In the genomic region with DNA sequence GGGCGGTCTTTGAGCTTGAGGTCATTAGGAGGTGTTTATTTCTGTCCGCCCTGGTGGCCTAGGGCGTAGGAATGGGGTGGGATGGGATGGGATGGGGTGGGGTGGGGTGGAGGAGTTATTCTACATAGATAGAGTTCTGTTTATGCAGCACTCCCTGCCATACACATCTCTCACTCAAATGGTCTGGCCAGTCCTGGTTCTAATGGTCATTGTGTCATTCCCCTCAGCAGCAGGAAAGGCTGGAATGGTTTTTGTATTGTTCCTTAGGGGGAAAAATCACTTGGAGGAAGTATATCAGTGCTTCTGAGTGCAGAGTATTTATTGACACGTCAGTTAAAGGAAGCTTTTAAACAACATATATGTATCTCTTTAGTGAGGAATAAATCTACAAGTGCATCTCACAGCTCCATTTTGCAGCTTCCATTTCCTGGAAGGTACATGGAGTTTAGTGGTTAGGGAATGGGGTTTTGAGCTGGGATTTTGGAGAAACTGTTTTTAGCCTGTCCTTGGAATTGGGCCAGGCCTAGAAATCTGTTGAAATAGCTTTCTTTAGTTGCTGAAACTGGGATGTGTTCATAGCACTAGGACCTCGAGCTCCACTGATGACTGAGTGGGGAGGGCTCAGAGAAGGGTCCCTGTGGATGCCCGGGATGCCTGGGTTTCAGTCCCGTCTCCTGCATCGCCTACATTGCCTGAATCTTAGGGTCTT, we compare ENCODE assay signal across 8 cellular contexts. TPM values are rescaled to one million over a fixed set of nuclear protein-coding genes. Genes with fewer than 3 reads are reported as not detected.
DNase-seq lines count a peak whose midpoint lies in the region; ATAC-seq and TF ChIP-seq lines count a peak whose summit lies in the region.

No MANE protein-coding gene starts in this region.

- H3K27ac Mint-ChIP-seq in activated naive CD8-positive, alpha-beta T cell = peak overlapping the region; percentile 100

- no peaks in the 10 kb centered on the region for H3K36me3 Mint-ChIP-seq in activated naive CD8-positive, alpha-beta T cell

- no peaks in the 10 kb centered on the region for H3K9me3 Mint-ChIP-seq in activated naive CD8-positive, alpha-beta T cell (ENCODE audit: low read depth)

- no peak for TF ChIP-seq CTCF in left ventricle myocardium inferior (IDR thresholded peaks at IDR 0.05; ENCODE audit: borderline replicate concordance)

- peaks cover 100% of the 10 kb centered on the region for H3K4me1 ChIP-seq in left ventricle myocardium inferior

- H3K4me3 ChIP-seq in left ventricle myocardium inferior = peak overlapping the region; percentile 99
- no peak overlapping the region for H3K4me3 ChIP-seq in skin epidermis

- intact Hi-C loops in left ventricle myocardium inferior (cut with micrococcal nuclease) = no loop called here

- H3K4me1 Mint-ChIP-seq in activated naive CD8-positive, alpha-beta T cell (ENCODE audit: low read depth) = peaks cover 98% of the 10 kb centered on the region

- DNase-seq in HCEC 1CT = peak; percentile 44
- DNase-seq in left ventricle myocardium inferior = no peak
- DNase-seq in OCI-M2 (lab: John Stamatoyannopoulos, UW; ENCODE audit: unreplicated experiment) = no peak

- H3K9me3 ChIP-seq in left ventricle myocardium inferior (replicated peaks) = no peaks in the 10 kb centered on the region

- no peak for ATAC-seq in HG03565 (IDR thresholded peaks at IDR 0.05; ENCODE audit: unreplicated experiment)
- ATAC-seq in GM19035 (IDR thresholded peaks at IDR 0.05; ENCODE audit: unreplicated experiment) = no peak
- ATAC-seq in HG02623 (IDR thresholded peaks at IDR 0.05; ENCODE audit: unreplicated experiment) = no peak

- H3K27me3 Mint-ChIP-seq in activated naive CD8-positive, alpha-beta T cell = no peaks in the 10 kb centered on the region

- H3K27me3 ChIP-seq in left ventricle myocardium inferior (ENCODE audit: low read depth) = no peaks in the 10 kb centered on the region

- no peaks in the 10 kb centered on the region for H3K36me3 ChIP-seq in left ventricle myocardium inferior

- peak overlapping the region; percentile 94 for H3K4me3 Mint-ChIP-seq in activated naive CD8-positive, alpha-beta T cell

- H3K27ac ChIP-seq in left ventricle myocardium inferior (replicated peaks) = peak overlapping the region; percentile 100
- peak overlapping the region in 20 of 21 experiments; percentile 72 to 99 (median 87) for H3K27ac ChIP-seq in skin epidermis

RNA-seq across cellular contexts. Expression of gene TSPAN14, which starts 8.3 kb away (rescaled TPM):
- total RNA-seq in left ventricle myocardium inferior = 33.4 TPM

RNA-seq across cellular contexts. Expression of gene PRXL2A, which starts 54.1 kb away (rescaled TPM):
- total RNA-seq in left ventricle myocardium inferior = 101 TPM
